25 cellular contexts compared by ENCODE assay signal in genomic region chr18:42644729-42645131, GRCh38.
DNase-seq lines count a peak whose midpoint lies in the region; ATAC-seq, FAIRE-seq and TF ChIP-seq lines count a peak whose summit lies in the region.
"Had no signal": no experiment of that assay in that cellular context is flagged by ENCODE, and none has a peak within 500 bp of the region (broad histone marks: within the 10 kb centered on the region; RNA-seq: fewer than 3 reads in every experiment).

No MANE protein-coding gene starts in this region.

- H3K27ac ChIP-seq in 22Rv1: peak overlapping the region; percentile 66
- H3K27ac ChIP-seq: thoracic aorta had no signal

- TF ChIP-seq CTCF in 22Rv1 (IDR thresholded peaks at IDR 0.05) (no peak), D721Med (IDR thresholded peaks at IDR 0.05; ENCODE audit: insufficient read depth, missing control alignments) (no peak)

- DNase-seq in H4 (ENCODE audit: low spot score) (peak; percentile 6), glomerular endothelial cell (ENCODE audit: extremely low read depth, low read depth, low spot score) (peak; percentile 88), D721Med (ENCODE audit: insufficient read length, low spot score) (no peak), NCI-H1930 (lab: John Stamatoyannopoulos, UW) (no peak), AG20443 (ENCODE audit: low spot score) (no peak)
- DNase-seq: activated CD4-positive, alpha-beta T cell treated with anti-CD3 and anti-CD28 coated beads for 1 hour; activated T-cell treated with anti-CD3 and anti-CD28 coated beads, Interleukin-2, amount 50 U/mL, for 24 hours; CD4-positive, CD25-positive, alpha-beta regulatory T cell; DMS79; dorsolateral prefrontal cortex; foreskin fibroblast; HFFc6; hippocampal formation; NCI-H1105 treated with DMSO at 0.1 percent for 48 hours; NCI-H2171; NCI-H82; PC-3; SHP77 treated with DMSO at 0.1 percent for 48 hours; stimulated activated naive B cell treated with anti-CD40 and anti-IgM and Interleukin-4, amounts not matched to agents 10 μg/mL and 1 μg/mL and 100 μg/mL, for 72 hours had no signal

- FAIRE-seq in D721Med (lab: Jason Lieb, UNC): no peak
- FAIRE-seq: islet of Langerhans, TTC549 had no signal

- ATAC-seq in SK-N-SH treated with all-trans-retinoic acid at 6 μM for 48 hours (no peak), HG03432 (IDR thresholded peaks at IDR 0.05; ENCODE audit: unreplicated experiment) (no peak)
- ATAC-seq: PC-3; stimulated activated naive B cell treated with anti-CD40 and anti-IgM and Interleukin-4, amounts not matched to agents 10 μg/mL and 1 μg/mL and 100 μg/mL, for 72 hours had no signal

TF ChIP-seq in SK-N-SH treated with all-trans-retinoic acid at 6 μM for 48 hours, 23 proteins besides CTCF, POLR2A, EP300 and RAD21:
- TF ChIP-seq TOX (CRISPR knock-in tag; IDR thresholded peaks at IDR 0.05; ENCODE audit: borderline replicate concordance) (no peak), TCF4 (CRISPR knock-in tag; IDR thresholded peaks at IDR 0.05; ENCODE audit: borderline replicate concordance) (no peak), PPARA (CRISPR knock-in tag; IDR thresholded peaks at IDR 0.05; ENCODE audit: borderline replicate concordance) (no peak), POU6F1 (CRISPR knock-in tag; IDR thresholded peaks at IDR 0.05; ENCODE audit: borderline replicate concordance, low read depth) (no peak), ZNF8 (CRISPR knock-in tag; IDR thresholded peaks at IDR 0.05) (no peak), ZNF70 (CRISPR knock-in tag; IDR thresholded peaks at IDR 0.05) (no peak), ISL1 (CRISPR knock-in tag; IDR thresholded peaks at IDR 0.05) (peak; percentile 29; the same call in 1 of the 2 replicates), CSRNP3 (CRISPR knock-in tag; IDR thresholded peaks at IDR 0.05) (no peak), SNAI2 (CRISPR knock-in tag; IDR thresholded peaks at IDR 0.05) (0 out of 2 replicates have a peak, but pooled peaks have one; percentile 25), ZC3H10 (CRISPR knock-in tag; IDR thresholded peaks at IDR 0.05) (no peak), OSR1 (CRISPR knock-in tag; IDR thresholded peaks at IDR 0.05) (no peak)
TF ChIP-seq in SK-N-SH treated with all-trans-retinoic acid at 6 μM for 48 hours: peak in this region for 2.

Comparison
In these comparisons a context has a peak if more than half of its experiments do, and no peak if none do; other contexts are left out.
1. DNase-seq: peak in H4 (single experiment) and glomerular endothelial cell (single experiment); none in D721Med (single experiment), NCI-H1930 (0 of 2) and AG20443 (single experiment).